Comparison of ENCODE assay signal across 18 cellular contexts in the genomic region with DNA sequence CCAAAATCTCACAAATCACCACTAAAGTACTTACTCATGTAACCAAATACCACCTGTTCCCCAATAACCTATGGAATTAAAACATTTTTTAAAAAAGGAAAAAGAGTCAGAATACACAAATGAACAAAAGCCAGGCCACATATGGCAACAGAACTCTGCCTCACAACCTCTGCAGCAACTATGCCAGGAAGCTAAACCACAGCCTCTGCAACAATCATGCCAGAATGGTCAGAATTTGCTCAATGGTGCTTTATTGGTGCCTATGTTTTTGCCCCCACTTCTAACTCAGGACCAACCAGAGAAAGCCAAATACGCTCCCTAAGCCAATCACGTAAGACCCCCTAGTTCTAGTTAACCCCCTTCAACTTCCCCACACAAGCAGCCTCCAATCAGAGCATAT.
"Had no signal": no experiment of that assay in that cellular context is flagged by ENCODE, and none has a peak within 500 bp of the region (broad histone marks: within the 10 kb centered on the region; RNA-seq: fewer than 3 reads in every experiment).

No MANE protein-coding gene starts in this region.

- H3K27ac ChIP-seq: heart right ventricle, skin epidermis, tibial nerve, uterus had no signal

- H3K9me3 Mint-ChIP-seq: activated CD4-positive, alpha-beta memory T cell treated with anti-CD3 and anti-CD28 coated beads, Interleukin-2, amount 10 ng/mL, durations not matched to agents 7 days and 5 days; activated naive CD8-positive, alpha-beta T cell treated with anti-CD3 and anti-CD28 coated beads for 36 hours had no signal

- H3K36me3 ChIP-seq: heart right ventricle, tibial nerve, uterus had no signal

- H3K27me3 Mint-ChIP-seq: activated naive CD8-positive, alpha-beta T cell treated with anti-CD3 and anti-CD28 coated beads for 36 hours had no signal

- H3K4me3 ChIP-seq: heart right ventricle, skin epidermis, tibial nerve, uterus had no signal

- H3K4me3 Mint-ChIP-seq: activated CD4-positive, alpha-beta memory T cell treated with anti-CD3 and anti-CD28 coated beads, Interleukin-2, amount 10 ng/mL, durations not matched to agents 7 days and 5 days; activated naive CD8-positive, alpha-beta T cell treated with anti-CD3 and anti-CD28 coated beads for 36 hours; naive thymus-derived CD4-positive, alpha-beta T cell had no signal

- H3K27ac Mint-ChIP-seq: activated CD4-positive, alpha-beta memory T cell treated with anti-CD3 and anti-CD28 coated beads, Interleukin-2, amount 10 ng/mL, durations not matched to agents 7 days and 5 days; activated naive CD8-positive, alpha-beta T cell treated with anti-CD3 and anti-CD28 coated beads for 36 hours; naive thymus-derived CD4-positive, alpha-beta T cell had no signal

- DNase-seq: activated CD4-positive, alpha-beta memory T cell treated with anti-CD3 and anti-CD28 coated beads, Interleukin-2, amount 10 ng/mL, durations not matched to agents 7 days and 5 days; activated CD8-positive, alpha-beta memory T cell treated with anti-CD3 and anti-CD28 coated beads, Interleukin-2, amount 50 U/mL, for 4 hours; activated gamma-delta T cell treated with Interleukin-2 at 50 U/mL for 16 hours; activated naive CD8-positive, alpha-beta T cell treated with anti-CD3 and anti-CD28 coated beads for 36 hours; activated T-cell treated with anti-CD3 and anti-CD28 coated beads, Interleukin-2, amount 50 U/mL, for 48 hours; anterior cingulate cortex; heart right ventricle; naive thymus-derived CD4-positive, alpha-beta T cell; stimulated activated CD4-positive, alpha-beta T cell treated with anti-CD3 and anti-CD28 coated beads, Interleukin-15, amount 100 ng/mL, for 24 hours; stimulated activated CD4-positive, alpha-beta T cell treated with anti-CD3 and anti-CD28 coated beads, Interleukin-4, amount 100 ng/mL, for 1 hour; stimulated activated naive CD4-positive, alpha-beta T cell; T-helper 1 cell; uterus had no signal

- H3K9me3 ChIP-seq: heart right ventricle, tibial nerve, uterus had no signal

- H3K4me1 ChIP-seq: heart right ventricle, tibial nerve, uterus had no signal

- H3K36me3 Mint-ChIP-seq: activated naive CD8-positive, alpha-beta T cell treated with anti-CD3 and anti-CD28 coated beads for 36 hours had no signal

- ATAC-seq: esophagus mucosa; heart right ventricle; left lobe of liver; naive thymus-derived CD4-positive, alpha-beta T cell; SK-N-SH treated with all-trans-retinoic acid at 6 μM for 48 hours had no signal

- H3K4me1 Mint-ChIP-seq: activated naive CD8-positive, alpha-beta T cell treated with anti-CD3 and anti-CD28 coated beads for 36 hours; naive thymus-derived CD4-positive, alpha-beta T cell had no signal

- H3K27me3 ChIP-seq: tibial nerve, uterus had no signal
